ENCODE assay signal across 1 cellular context in the genomic region with DNA sequence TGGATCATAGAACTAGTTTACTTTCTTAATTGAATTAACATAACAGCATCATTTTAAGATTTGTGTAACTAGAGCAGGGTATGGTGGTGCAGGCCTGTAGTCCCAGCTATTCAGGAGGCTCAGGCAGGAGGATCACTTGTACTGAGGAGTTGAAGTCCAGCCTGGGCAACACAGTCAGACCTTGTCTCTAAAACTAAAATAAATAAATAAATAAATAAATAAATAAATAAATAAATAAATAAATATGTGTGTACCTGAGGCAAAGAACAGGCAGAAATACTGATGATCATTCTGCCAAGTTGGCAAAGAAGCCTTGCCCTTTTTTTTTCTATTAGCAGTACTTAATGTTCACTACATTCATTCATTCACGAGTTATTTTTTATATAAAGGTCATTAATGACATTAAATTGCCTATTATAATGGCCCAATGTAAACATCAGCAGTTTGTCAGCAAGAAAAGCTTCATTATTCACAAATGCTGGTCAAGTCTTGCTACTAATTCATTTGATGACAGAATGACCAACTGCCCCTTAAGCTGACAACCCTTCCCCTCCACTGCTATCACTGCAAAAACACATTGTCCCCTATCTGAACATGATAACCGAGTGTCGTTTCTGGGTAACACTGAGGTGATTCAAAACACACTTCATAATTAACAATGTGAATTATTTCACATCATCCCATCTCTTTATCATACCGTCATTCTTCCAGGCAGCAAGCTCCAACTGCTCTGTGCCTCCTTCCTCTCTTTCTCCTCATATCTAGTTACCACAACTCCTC.
TF ChIP-seq lines count a peak whose summit lies in the region.

No MANE protein-coding gene starts in this region.

TF ChIP-seq in HEK293, 187 proteins besides CTCF, POLR2A, EP300 and RAD21 (continued from another document):
- peak; percentile 80 for TF ChIP-seq ZNF518A (tag by site-specific recombination; conservative IDR thresholded peaks at IDR 0.05; ENCODE audit: low read depth)
- no peak for TF ChIP-seq YY1 (tag by site-specific recombination; IDR thresholded peaks at IDR 0.05)
- TF ChIP-seq, protein P1, sequence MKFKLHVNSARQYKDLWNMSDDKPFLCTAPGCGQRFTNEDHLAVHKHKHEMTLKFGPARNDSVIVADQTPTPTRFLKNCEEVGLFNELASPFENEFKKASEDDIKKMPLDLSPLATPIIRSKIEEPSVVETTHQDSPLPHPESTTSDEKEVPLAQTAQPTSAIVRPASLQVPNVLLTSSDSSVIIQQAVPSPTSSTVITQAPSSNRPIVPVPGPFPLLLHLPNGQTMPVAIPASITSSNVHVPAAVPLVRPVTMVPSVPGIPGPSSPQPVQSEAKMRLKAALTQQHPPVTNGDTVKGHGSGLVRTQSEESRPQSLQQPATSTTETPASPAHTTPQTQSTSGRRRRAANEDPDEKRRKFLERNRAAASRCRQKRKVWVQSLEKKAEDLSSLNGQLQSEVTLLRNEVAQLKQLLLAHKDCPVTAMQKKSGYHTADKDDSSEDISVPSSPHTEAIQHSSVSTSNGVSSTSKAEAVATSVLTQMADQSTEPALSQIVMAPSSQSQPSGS (tag by site-specific recombination; IDR thresholded peaks at IDR 0.05; ENCODE audit: low read depth), result no peak
- peak; percentile 27; the same call in 1 of the 2 replicates for TF ChIP-seq ZNF654 (tag by site-specific recombination; IDR thresholded peaks at IDR 0.05; ENCODE audit: low read depth)
- no peak for TF ChIP-seq ZBTB20 (tag by site-specific recombination; IDR thresholded peaks at IDR 0.05)
- no peak for TF ChIP-seq ZNF530 (tag by site-specific recombination; IDR thresholded peaks at IDR 0.05; ENCODE audit: low read depth)
- TF ChIP-seq ZBTB1 (tag by site-specific recombination; IDR thresholded peaks at IDR 0.05), result no peak
- TF ChIP-seq, protein P2, sequence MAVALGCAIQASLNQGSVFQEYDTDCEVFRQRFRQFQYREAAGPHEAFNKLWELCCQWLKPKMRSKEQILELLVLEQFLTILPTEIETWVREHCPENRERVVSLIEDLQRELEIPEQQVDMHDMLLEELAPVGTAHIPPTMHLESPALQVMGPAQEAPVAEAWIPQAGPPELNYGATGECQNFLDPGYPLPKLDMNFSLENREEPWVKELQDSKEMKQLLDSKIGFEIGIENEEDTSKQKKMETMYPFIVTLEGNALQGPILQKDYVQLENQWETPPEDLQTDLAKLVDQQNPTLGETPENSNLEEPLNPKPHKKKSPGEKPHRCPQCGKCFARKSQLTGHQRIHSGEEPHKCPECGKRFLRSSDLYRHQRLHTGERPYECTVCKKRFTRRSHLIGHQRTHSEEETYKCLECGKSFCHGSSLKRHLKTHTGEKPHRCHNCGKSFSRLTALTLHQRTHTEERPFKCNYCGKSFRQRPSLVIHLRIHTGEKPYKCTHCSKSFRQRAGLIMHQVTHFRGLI (tag by site-specific recombination; IDR thresholded peaks at IDR 0.05), result no peak
- no peak for TF ChIP-seq ZFP37 (tag by site-specific recombination; IDR thresholded peaks at IDR 0.05)
- 0 out of 2 replicates have a peak, but pooled peaks have one; percentile 18 for TF ChIP-seq ZNF629 (tag by site-specific recombination; IDR thresholded peaks at IDR 0.05)
- no peak for TF ChIP-seq AEBP2 (tag by site-specific recombination; IDR thresholded peaks at IDR 0.05; ENCODE audit: borderline replicate concordance)
- TF ChIP-seq, protein P3, sequence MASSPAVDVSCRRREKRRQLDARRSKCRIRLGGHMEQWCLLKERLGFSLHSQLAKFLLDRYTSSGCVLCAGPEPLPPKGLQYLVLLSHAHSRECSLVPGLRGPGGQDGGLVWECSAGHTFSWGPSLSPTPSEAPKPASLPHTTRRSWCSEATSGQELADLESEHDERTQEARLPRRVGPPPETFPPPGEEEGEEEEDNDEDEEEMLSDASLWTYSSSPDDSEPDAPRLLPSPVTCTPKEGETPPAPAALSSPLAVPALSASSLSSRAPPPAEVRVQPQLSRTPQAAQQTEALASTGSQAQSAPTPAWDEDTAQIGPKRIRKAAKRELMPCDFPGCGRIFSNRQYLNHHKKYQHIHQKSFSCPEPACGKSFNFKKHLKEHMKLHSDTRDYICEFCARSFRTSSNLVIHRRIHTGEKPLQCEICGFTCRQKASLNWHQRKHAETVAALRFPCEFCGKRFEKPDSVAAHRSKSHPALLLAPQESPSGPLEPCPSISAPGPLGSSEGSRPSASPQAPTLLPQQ (tag by site-specific recombination; IDR thresholded peaks at IDR 0.05), result no peak
- no peak for TF ChIP-seq ZNF596 (tag by site-specific recombination; IDR thresholded peaks at IDR 0.05)
- TF ChIP-seq ZNF274 (IDR thresholded peaks at IDR 0.05; ENCODE audit: low read length), result no peak
- TF ChIP-seq ZNF274 (tag by site-specific recombination; IDR thresholded peaks at IDR 0.05; ENCODE audit: borderline replicate concordance), result no peak
- peak; percentile 51 for TF ChIP-seq ZBTB8A (tag by site-specific recombination; IDR thresholded peaks at IDR 0.05)
- no peak for TF ChIP-seq ZNF146 (tag by site-specific recombination; IDR thresholded peaks at IDR 0.05)
- TF ChIP-seq ZFHX2 (tag by site-specific recombination; conservative IDR thresholded peaks at IDR 0.05), result no peak
- 0 out of 2 replicates have a peak, but pooled peaks have one; percentile 39 for TF ChIP-seq ZNF433 (tag by site-specific recombination; IDR thresholded peaks at IDR 0.05; ENCODE audit: low read depth)
- TF ChIP-seq HOXA7 (CRISPR knock-in tag; IDR thresholded peaks at IDR 0.05; ENCODE audit: borderline replicate concordance), result no peak
- TF ChIP-seq ZFP41 (tag by site-specific recombination; IDR thresholded peaks at IDR 0.05; ENCODE audit: borderline replicate concordance), result no peak
- TF ChIP-seq ZNF555 (tag by site-specific recombination; conservative IDR thresholded peaks at IDR 0.05), result peak; percentile 65
- no peak for TF ChIP-seq WT1 (tag by site-specific recombination; IDR thresholded peaks at IDR 0.05)
- TF ChIP-seq, protein P4, sequence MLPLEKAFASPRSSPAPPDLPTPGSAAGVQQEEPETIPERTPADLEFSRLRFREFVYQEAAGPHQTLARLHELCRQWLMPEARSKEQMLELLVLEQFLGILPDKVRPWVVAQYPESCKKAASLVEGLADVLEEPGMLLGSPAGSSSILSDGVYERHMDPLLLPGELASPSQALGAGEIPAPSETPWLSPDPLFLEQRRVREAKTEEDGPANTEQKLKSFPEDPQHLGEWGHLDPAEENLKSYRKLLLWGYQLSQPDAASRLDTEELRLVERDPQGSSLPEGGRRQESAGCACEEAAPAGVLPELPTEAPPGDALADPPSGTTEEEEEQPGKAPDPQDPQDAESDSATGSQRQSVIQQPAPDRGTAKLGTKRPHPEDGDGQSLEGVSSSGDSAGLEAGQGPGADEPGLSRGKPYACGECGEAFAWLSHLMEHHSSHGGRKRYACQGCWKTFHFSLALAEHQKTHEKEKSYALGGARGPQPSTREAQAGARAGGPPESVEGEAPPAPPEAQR (tag by site-specific recombination; IDR thresholded peaks at IDR 0.05), result no peak
- peak; percentile 51; the same call in 1 of the 2 replicates for TF ChIP-seq ZNF664 (tag by site-specific recombination; IDR thresholded peaks at IDR 0.05)
- no peak for TF ChIP-seq SETDB1 (IDR thresholded peaks at IDR 0.05; ENCODE audit: insufficient read length, low read length)
- no peak for TF ChIP-seq ZNF501 (tag by site-specific recombination; IDR thresholded peaks at IDR 0.05)
- no peak for TF ChIP-seq ZNF768 (tag by site-specific recombination; IDR thresholded peaks at IDR 0.05)
